9 cellular contexts compared by ENCODE assay signal in the genomic region with DNA sequence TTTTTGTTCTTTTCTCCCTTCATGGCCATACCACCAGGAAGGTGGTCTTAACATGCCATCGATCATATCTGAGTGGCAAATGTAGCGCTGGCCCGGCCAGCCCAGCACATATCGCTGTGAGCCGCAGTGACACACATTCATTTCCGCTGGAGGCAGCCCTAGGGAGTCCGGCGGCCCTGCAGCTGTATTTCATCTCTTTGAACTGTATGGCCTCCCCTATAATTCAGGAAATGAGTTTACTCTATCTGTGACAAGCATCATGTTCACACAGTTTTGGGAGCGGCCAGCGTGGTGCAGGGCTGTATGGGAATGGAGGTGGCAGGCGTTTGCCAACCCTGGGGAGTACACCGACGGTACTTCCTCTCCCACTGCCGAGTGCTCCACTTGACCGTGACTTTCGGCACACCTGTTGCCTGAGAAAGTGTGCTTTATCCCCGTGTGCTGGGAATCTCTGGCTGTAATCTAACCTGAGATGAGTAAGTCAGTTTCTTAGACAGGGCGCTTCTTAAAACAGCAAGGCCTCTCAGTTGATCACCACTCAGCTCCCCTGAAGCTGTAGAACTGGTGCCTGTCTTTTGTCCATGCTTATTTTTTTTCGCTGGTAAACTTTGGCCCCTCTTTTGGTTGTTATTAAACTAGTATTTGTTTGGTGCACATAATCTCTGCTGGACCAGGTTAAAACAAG.
DNase-seq lines count a peak whose midpoint lies in the region; ATAC-seq and TF ChIP-seq lines count a peak whose summit lies in the region.
"Had no signal": no experiment of that assay in that cellular context is flagged by ENCODE, and none has a peak within 500 bp of the region (broad histone marks: within the 10 kb centered on the region; RNA-seq: fewer than 3 reads in every experiment).

No MANE protein-coding gene starts in this region.

- no peaks in the 10 kb centered on the region for H3K9me3 Mint-ChIP-seq in activated CD4-positive, alpha-beta memory T cell treated with anti-CD3 and anti-CD28 coated beads, Interleukin-2, amount 10 ng/mL, durations not matched to agents 7 days and 5 days

- DNase-seq in DMS53 treated with DMSO at 0.1 percent for 48 hours (lab: John Stamatoyannopoulos, UW; ENCODE audit: unreplicated experiment) (peak; percentile 54), NCI-H128 (lab: John Stamatoyannopoulos, UW; ENCODE audit: unreplicated experiment) (peak; percentile 27), left cardiac atrium (peak; percentile 26), HAP-1 (ENCODE audit: low spot score in 2 of 2) (no peak), suprapubic skin (ENCODE audit: low spot score in 2 of 2) (no peak)
- DNase-seq in activated CD4-positive, alpha-beta memory T cell treated with anti-CD3 and anti-CD28 coated beads, Interleukin-2, amount 10 ng/mL, durations not matched to agents 7 days and 5 days: peak; percentile 78
- peak in 4 of 6 experiments; percentile 4 to 17 (median 12) for DNase-seq in stimulated activated naive CD4-positive, alpha-beta T cell (lab: John Stamatoyannopoulos, UW)

- POLR2A ChIA-PET in activated CD4-positive, alpha-beta memory T cell treated with anti-CD3 and anti-CD28 coated beads, Interleukin-2, amount 10 ng/mL, durations not matched to agents 7 days and 5 days (lab: Charles Lee): interaction anchor here (1.0 to 10.3 kb wide), 13 partner anchors 9 to 262 kb away, joined by 3 to 74 read pairs (median 4); no protein-coding TSS in a partner anchor

- H3K4me3 ChIP-seq in HAP-1 (no peak overlapping the region), suprapubic skin (no peak overlapping the region)
- H3K4me3 ChIP-seq: thoracic aorta had no signal

- intact Hi-C loops in left cardiac atrium (cut with DNase I): no loop called here

- 75% methylated on average over 19 of the region's 19 CpGs for WGBS in suprapubic skin

- no peaks in the 10 kb centered on the region for H3K36me3 Mint-ChIP-seq in activated CD4-positive, alpha-beta memory T cell treated with anti-CD3 and anti-CD28 coated beads, Interleukin-2, amount 10 ng/mL, durations not matched to agents 7 days and 5 days (ENCODE audit: low read depth)

- H3K4me1 ChIP-seq in HAP-1: no peaks in the 10 kb centered on the region
- H3K4me1 ChIP-seq in suprapubic skin: peaks cover 24% of the 10 kb centered on the region

- TF ChIP-seq POLR2A in suprapubic skin (IDR thresholded peaks at IDR 0.05): no peak

- H3K36me3 ChIP-seq in HAP-1 (replicated peaks) (no peaks in the 10 kb centered on the region), suprapubic skin (no peaks in the 10 kb centered on the region)
- H3K36me3 ChIP-seq: thoracic aorta had no signal

- no peaks in the 10 kb centered on the region for H3K27me3 Mint-ChIP-seq in activated CD4-positive, alpha-beta memory T cell treated with anti-CD3 and anti-CD28 coated beads, Interleukin-2, amount 10 ng/mL, durations not matched to agents 7 days and 5 days

- H3K27ac Mint-ChIP-seq in activated CD4-positive, alpha-beta memory T cell treated with anti-CD3 and anti-CD28 coated beads, Interleukin-2, amount 10 ng/mL, durations not matched to agents 7 days and 5 days: peak overlapping the region; percentile 89

- H3K9me3 ChIP-seq in HAP-1 (no peaks in the 10 kb centered on the region), suprapubic skin (no peaks in the 10 kb centered on the region)
- H3K9me3 ChIP-seq: thoracic aorta had no signal

- ATAC-seq in GM21737 (IDR thresholded peaks at IDR 0.05; ENCODE audit: unreplicated experiment) (peak; percentile 81), left cardiac atrium (peak in 1 of 2 donors; percentile 65)

- H3K4me1 Mint-ChIP-seq in activated CD4-positive, alpha-beta memory T cell treated with anti-CD3 and anti-CD28 coated beads, Interleukin-2, amount 10 ng/mL, durations not matched to agents 7 days and 5 days: peaks cover 66% of the 10 kb centered on the region

- no peak overlapping the region for H3K27ac ChIP-seq in suprapubic skin
- H3K27ac ChIP-seq: thoracic aorta had no signal

- TF ChIP-seq CTCF in suprapubic skin (IDR thresholded peaks at IDR 0.05): no peak

- in situ Hi-C loops in HAP-1 (cut with MboI; ENCODE audit: low sequenced_read_pairs): loop anchor here (25.0 kb wide), 1 partner anchor 852 kb away; a partner anchor contains a TSS

- no peak for TF ChIP-seq EP300 in suprapubic skin (IDR thresholded peaks at IDR 0.05)

- H3K27me3 ChIP-seq in HAP-1 (ENCODE audit: low read depth) (no peaks in the 10 kb centered on the region), suprapubic skin (no peaks in the 10 kb centered on the region)

- H3K4me3 Mint-ChIP-seq in activated CD4-positive, alpha-beta memory T cell treated with anti-CD3 and anti-CD28 coated beads, Interleukin-2, amount 10 ng/mL, durations not matched to agents 7 days and 5 days: peak overlapping the region; percentile 63

- CTCF ChIA-PET in activated CD4-positive, alpha-beta memory T cell treated with anti-CD3 and anti-CD28 coated beads, Interleukin-2, amount 10 ng/mL, durations not matched to agents 7 days and 5 days (lab: Charles Lee): interaction anchor here (0.8 to 2.4 kb wide), 5 partner anchors 15 to 371 kb away, joined by 3 to 9 read pairs (median 6); no protein-coding TSS in a partner anchor

Comparison
In these comparisons a context has a peak if more than half of its experiments do, and no peak if none do; other contexts are left out.
1. DNase-seq: peak in DMS53 treated with DMSO at 0.1 percent for 48 hours (single experiment), NCI-H128 (single experiment), activated CD4-positive, alpha-beta memory T cell treated with anti-CD3 and anti-CD28 coated beads, Interleukin-2, amount 10 ng/mL, durations not matched to agents 7 days and 5 days (single experiment), left cardiac atrium (single experiment) and stimulated activated naive CD4-positive, alpha-beta T cell (4 of 6); none in HAP-1 (0 of 2) and suprapubic skin (0 of 2).